In genomic region chr1:91501527-91501859, GRCh38 we compare ENCODE assay signal across 8 cellular contexts. TPM values are rescaled to one million over a fixed set of nuclear protein-coding genes. Genes with fewer than 3 reads are reported as not detected.
DNase-seq lines count a peak whose midpoint lies in the region; ATAC-seq and TF ChIP-seq lines count a peak whose summit lies in the region.

No MANE protein-coding gene starts in this region.

- no peaks in the 10 kb centered on the region for H3K9me2 ChIP-seq in GM23338 (ENCODE audit: insufficient read depth)
- H3K9me2 ChIP-seq in Loucy (replicated peaks; ENCODE audit: low read depth, low read length) = no peaks in the 10 kb centered on the region

- H3K27ac Mint-ChIP-seq in GM23338 = no peak overlapping the region
- H3K27ac Mint-ChIP-seq in mesothelial cell of epicardium = no peak overlapping the region

- H3F3A ChIP-seq in GM23338 (replicated peaks; ENCODE audit: low read depth) = no peaks in the 10 kb centered on the region
- H3F3A ChIP-seq in Loucy (ENCODE audit: low read depth) = no peaks in the 10 kb centered on the region
- peaks cover 6% of the 10 kb centered on the region for H3F3A ChIP-seq in smooth muscle cell (ENCODE audit: low read depth)

- H3K9me3 Mint-ChIP-seq in GM23338 (no peaks in the 10 kb centered on the region), mesothelial cell of epicardium (no peaks in the 10 kb centered on the region)

- TF ChIP-seq CTCF in GM23338 (conservative IDR thresholded peaks at IDR 0.05; ENCODE audit: low read depth in 2 of 2) = 0 out of 4 replicates have a peak, but pooled peaks of 1 of the 2 experiments have one; percentile 21
- TF ChIP-seq CTCF in Loucy (conservative IDR thresholded peaks at IDR 0.05; ENCODE audit: low read length) = peak; percentile 14
- TF ChIP-seq CTCF in smooth muscle cell (IDR thresholded peaks at IDR 0.05; ENCODE audit: borderline replicate concordance, insufficient read depth, poor library complexity, severe bottlenecking) = no peak
- no peak for TF ChIP-seq CTCF in mesothelial cell of epicardium (IDR thresholded peaks at IDR 0.05; ENCODE audit: unreplicated experiment)

- H2AFZ ChIP-seq in GM23338 (no peak overlapping the region), Loucy (ENCODE audit: low read length) (peak overlapping the region; percentile 95), smooth muscle cell (ENCODE audit: low read depth) (peak overlapping the region; percentile 98)

- H4K20me1 ChIP-seq in GM23338 (replicated peaks; ENCODE audit: insufficient read depth) (peaks cover 8% of the 10 kb centered on the region; the same call in 1 of the 2 replicates), Loucy (ENCODE audit: insufficient read depth, low read length, poor library complexity, severe bottlenecking) (peaks cover 46% of the 10 kb centered on the region), smooth muscle cell (ENCODE audit: low read depth) (no peaks in the 10 kb centered on the region)

- peak overlapping the region; percentile 92 for H3K27ac ChIP-seq in GM23338 (ENCODE audit: low read depth)
- peak overlapping the region; percentile 43 for H3K27ac ChIP-seq in right cardiac atrium (ENCODE audit: low read length)
- H3K27ac ChIP-seq in smooth muscle cell (ENCODE audit: low read depth) = peak overlapping the region; percentile 81

- ATAC-seq in GM23338 (peak; percentile 55), right cardiac atrium (peak in 1 of 2 donors; percentile 8)

- H3K4me1 ChIP-seq in GM23338 (ENCODE audit: insufficient read depth) (peaks cover 32% of the 10 kb centered on the region), Loucy (ENCODE audit: insufficient read depth, low read length, poor library complexity, severe bottlenecking) (peaks cover 56% of the 10 kb centered on the region), right cardiac atrium (ENCODE audit: control insufficient read depth, insufficient read depth, low read length) (no peaks in the 10 kb centered on the region), smooth muscle cell (ENCODE audit: low read depth) (peaks cover 39% of the 10 kb centered on the region)

- H3K79me2 ChIP-seq in GM23338 (replicated peaks; ENCODE audit: insufficient read depth) = peaks cover 48% of the 10 kb centered on the region
- H3K79me2 ChIP-seq in Loucy (ENCODE audit: insufficient read depth, low read length) = peaks cover 54% of the 10 kb centered on the region
- peaks cover 43% of the 10 kb centered on the region for H3K79me2 ChIP-seq in smooth muscle cell (ENCODE audit: low read depth)

- H3K27me3 Mint-ChIP-seq in GM23338 (ENCODE audit: insufficient read depth, low read depth, poor library complexity) (peaks cover 2% of the 10 kb centered on the region), mesothelial cell of epicardium (ENCODE audit: low read depth) (no peaks in the 10 kb centered on the region)

- peak overlapping the region; percentile 72 for H3K4me2 ChIP-seq in GM23338
- H3K4me2 ChIP-seq in Loucy (ENCODE audit: low read depth, low read length, poor library complexity, severe bottlenecking) = peak overlapping the region; percentile 72
- peak overlapping the region; percentile 92 for H3K4me2 ChIP-seq in smooth muscle cell

- no peak overlapping the region for H3K4me3 Mint-ChIP-seq in GM23338
- H3K4me3 Mint-ChIP-seq in mesothelial cell of epicardium = no peak overlapping the region

- WGBS in right cardiac atrium = 1% methylated on average over 9 of the region's 9 CpGs
- 0% methylated on average over 9 of the region's 9 CpGs for WGBS in smooth muscle cell (ENCODE audit: low lambda C conversion rate)

- H3K9ac ChIP-seq in Loucy (ENCODE audit: low read depth, low read length, poor library complexity, severe bottlenecking) (peak overlapping the region; percentile 76), smooth muscle cell (ENCODE audit: low read depth) (peak overlapping the region; percentile 79)

- peaks cover 20% of the 10 kb centered on the region; the same call in 2 of the 3 replicates for H3K4me1 Mint-ChIP-seq in GM23338
- H3K4me1 Mint-ChIP-seq in mesothelial cell of epicardium = peaks cover 16% of the 10 kb centered on the region

- H3K27me3 ChIP-seq in GM23338 (ENCODE audit: insufficient read depth) (no peaks in the 10 kb centered on the region), Loucy (ENCODE audit: insufficient read depth, low read length, poor library complexity, severe bottlenecking) (no peaks in the 10 kb centered on the region), right cardiac atrium (ENCODE audit: control insufficient read depth, insufficient read depth) (no peaks in the 10 kb centered on the region), smooth muscle cell (ENCODE audit: low read depth) (no peaks in the 10 kb centered on the region)

- no peaks in the 10 kb centered on the region for H3K36me3 ChIP-seq in GM23338 (ENCODE audit: insufficient read depth)
- no peaks in the 10 kb centered on the region for H3K36me3 ChIP-seq in Loucy (ENCODE audit: insufficient read depth, low read length)
- H3K36me3 ChIP-seq in smooth muscle cell (ENCODE audit: low read depth) = no peaks in the 10 kb centered on the region

- DNase-seq in GM23338 (ENCODE audit: low spot score) = peak; percentile 70
- DNase-seq in SW480 (ENCODE audit: low spot score) = peak; percentile 60
- no peak for DNase-seq in right cardiac atrium
- no peak for DNase-seq in smooth muscle cell (lab: John Stamatoyannopoulos, UW; ENCODE audit: unreplicated experiment)
- DNase-seq in UCSD-AML1 (lab: John Stamatoyannopoulos, UW; ENCODE audit: unreplicated experiment) = no peak
- DNase-seq in mesothelial cell of epicardium (ENCODE audit: low spot score in 2 of 2, unreplicated experiment in 2 of 2) = no peak

- intact Hi-C loops in right cardiac atrium (cut with DNase I) = loop anchor here in 2 of 4 donors (10.0 kb wide), 1 partner anchor 217 kb away; no protein-coding TSS in a partner anchor

- no peaks in the 10 kb centered on the region for H3K9me3 ChIP-seq in Loucy (ENCODE audit: insufficient read depth, low read depth, low read length)
- no peaks in the 10 kb centered on the region for H3K9me3 ChIP-seq in right cardiac atrium (ENCODE audit: control insufficient read depth, low read length)
- no peaks in the 10 kb centered on the region for H3K9me3 ChIP-seq in smooth muscle cell (replicated peaks; ENCODE audit: low read depth)

- H3K36me3 Mint-ChIP-seq in GM23338 (ENCODE audit: low read depth) = peaks cover 17% of the 10 kb centered on the region
- no peaks in the 10 kb centered on the region for H3K36me3 Mint-ChIP-seq in mesothelial cell of epicardium

- H3K4me3 ChIP-seq in GM08714 (ENCODE audit: low read length) (peak overlapping the region; percentile 73), GM23338 (peak overlapping the region; percentile 51), Loucy (ENCODE audit: low read length, poor library complexity, severe bottlenecking) (peak overlapping the region; percentile 84), right cardiac atrium (ENCODE audit: low read length) (peak overlapping the region; percentile 55), smooth muscle cell (peak overlapping the region; percentile 87)

TF ChIP-seq in GM23338, 12 proteins besides CTCF, POLR2A, EP300 and RAD21:
- peak; percentile 30; the same call in 1 of the 2 replicates for TF ChIP-seq POLR2AphosphoS5 (IDR thresholded peaks at IDR 0.05; ENCODE audit: low read depth)
- no peak for TF ChIP-seq CREB1 (CRISPR knock-in tag; IDR thresholded peaks at IDR 0.05; ENCODE audit: low read depth)

RNA-seq across cellular contexts. Expression of gene CDC7, which starts 0.8 kb away (rescaled TPM):
- total RNA-seq in GM23338 (2014; rRNA removed; shearing (Covaris generic)) = 43.3 and 44.0 TPM in 2 replicates
- polyA plus RNA-seq in GM23338 (2016; fragmentation: Nextera tagmentation; extraction: Ambion mirVana) (19.0 and 26.6 TPM in 2 replicates), right cardiac atrium (0.50 TPM), smooth muscle cell (6.1 and 10.1 TPM in 2 replicates)
- total RNA-seq in right cardiac atrium (1 to 10 TPM; 1.2 to 2.0 (median 1.7) TPM), smooth muscle cell (8.9 and 11.2 TPM in 2 replicates), mesothelial cell of epicardium (16.3 to 18.8 TPM (median 16.6 TPM) in 3 replicates)

Comparison
In these comparisons a context has a peak if more than half of its experiments do, and no peak if none do; other contexts are left out.
1. DNase-seq: peak in GM23338 (single experiment) and SW480 (single experiment); none in right cardiac atrium (0 of 3), smooth muscle cell (single experiment), UCSD-AML1 (single experiment) and mesothelial cell of epicardium (0 of 2).
2. Peak in every context shown above with its lines, with median percentiles within 50 percentile points of each other: H3K4me3 ChIP-seq, H3K27ac ChIP-seq and H3K4me2 ChIP-seq.